In the genomic region with DNA sequence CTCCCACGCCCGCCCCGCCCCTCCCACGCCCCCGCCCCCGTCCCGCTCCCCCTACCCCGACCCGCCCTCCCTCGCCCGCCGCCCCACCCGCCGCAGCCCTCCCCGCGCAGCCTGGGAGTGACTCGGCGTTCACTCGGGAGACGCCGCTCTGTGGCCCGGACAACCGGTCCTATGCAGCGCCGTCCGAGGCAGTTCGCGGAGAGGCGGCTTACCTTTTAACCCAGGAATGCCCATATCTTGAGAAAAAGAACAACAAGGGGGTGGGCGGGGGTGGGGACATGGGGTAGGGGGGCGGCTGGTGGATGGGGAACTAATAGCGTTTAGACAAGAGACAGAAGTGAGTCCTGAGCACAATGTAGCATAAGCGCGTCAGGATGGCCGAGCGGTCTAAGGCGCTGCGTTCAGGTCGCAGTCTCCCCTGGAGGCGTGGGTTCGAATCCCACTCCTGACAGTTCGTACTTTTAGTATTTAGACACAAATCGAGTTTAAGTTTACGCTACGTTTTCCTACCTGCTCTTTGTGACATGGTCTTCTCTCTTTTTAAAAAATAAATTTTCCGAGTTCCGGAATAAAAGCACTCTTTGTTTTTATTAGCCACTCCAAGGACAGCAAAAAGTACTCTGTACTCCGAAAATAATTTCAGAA, we compare ENCODE assay signal across 8 cellular contexts. TPM values are rescaled to one million over a fixed set of nuclear protein-coding genes. Genes with fewer than 3 reads are reported as not detected.
A peak's percentile ranks its signal among the peaks of the same experiment; 100 is the strongest.
DNase-seq lines count a peak whose midpoint lies in the region.

No MANE protein-coding gene starts in this region.

- no peaks in the 10 kb centered on the region for H3K79me1 ChIP-seq in neuronal stem cell (ENCODE audit: low read depth, low read length)

- H2BK15ac ChIP-seq in neuronal stem cell (ENCODE audit: low read length): no peak overlapping the region

- no peak overlapping the region for H3K9ac ChIP-seq in neuronal stem cell (ENCODE audit: low read depth, low read length, poor library complexity)

- WGBS in neuronal stem cell (ENCODE audit: extremely low coverage in 2 of 2, insufficient read length in 2 of 2, insufficient replicate concordance in 1 of 2), 2 donors: no CpG with 5 or more reads among the region's 48 CpGs

- peak overlapping the region; percentile 54 for H3K4me2 ChIP-seq in neuronal stem cell (ENCODE audit: insufficient read depth, low read length, poor library complexity, severe bottlenecking)

- no peak overlapping the region for H2BK5ac ChIP-seq in neuronal stem cell (ENCODE audit: low read length)

- H4K91ac ChIP-seq in neuronal stem cell (ENCODE audit: low read depth, low read length, poor library complexity): no peak overlapping the region

- H3K27ac ChIP-seq in neuronal stem cell (replicated peaks; ENCODE audit: low read length) (peak overlapping the region; percentile 90), substantia nigra (ENCODE audit: low read depth, low read length, poor library complexity, severe bottlenecking) (peak overlapping the region; percentile 66)

- no peak overlapping the region for H2BK12ac ChIP-seq in neuronal stem cell (ENCODE audit: low read length)

- H3K9me3 ChIP-seq in neuronal stem cell (replicated peaks in 1 of 2; ENCODE audit: control insufficient read depth in 2 of 2, insufficient read depth in 1 of 2, low read depth in 1 of 2, low read length in 2 of 2): no peaks in the 10 kb centered on the region

- peak overlapping the region; percentile 71 for H2AFZ ChIP-seq in neuronal stem cell (ENCODE audit: low read length)

- no peaks in the 10 kb centered on the region for H3K27me3 ChIP-seq in neuronal stem cell (ENCODE audit: control insufficient read depth in 3 of 3, insufficient read depth in 3 of 3, low read depth in 1 of 3, low read length in 3 of 3)

- no peak overlapping the region for H3K23ac ChIP-seq in neuronal stem cell (ENCODE audit: low read depth, low read length, poor library complexity)

- H3K4ac ChIP-seq in neuronal stem cell (ENCODE audit: low read length): no peak overlapping the region

- peaks cover 0 to 7% of the 10 kb centered on the region in 2 donors for H3K4me1 ChIP-seq in neuronal stem cell (ENCODE audit: control insufficient read depth in 2 of 2, insufficient read depth in 1 of 2, low read depth in 1 of 2, low read length in 2 of 2)

- H4K8ac ChIP-seq in neuronal stem cell (ENCODE audit: low read depth, low read length): no peak overlapping the region

- no peaks in the 10 kb centered on the region for H3K36me3 ChIP-seq in neuronal stem cell (replicated peaks in 1 of 2; ENCODE audit: control insufficient read depth in 2 of 2, insufficient read depth in 2 of 2, low read length in 2 of 2)

- peak; percentile 93 for DNase-seq in ELF-1 (ENCODE audit: low read depth, low spot score)
- DNase-seq in GOT3 (lab: John Stamatoyannopoulos, UW): peak; percentile 65
- peak; percentile 81 for DNase-seq in LHCN-M2 (ENCODE audit: low read depth)
- peak; percentile 27 for DNase-seq in SIG-M5 (lab: John Stamatoyannopoulos, UW)
- DNase-seq in activated gamma-delta T cell treated with anti-CD3 and anti-CD28 coated beads, Interleukin-2, amount 50 U/mL, for 16 hours (ENCODE audit: low read depth): peak; percentile 81
- peak; percentile 64 for DNase-seq in foreskin melanocyte
- DNase-seq in neuronal stem cell (ENCODE audit: low spot score): peak; percentile 90
- DNase-seq in substantia nigra (lab: John Stamatoyannopoulos, UW): peak; percentile 45 to 95 (median 85)

- H3K18ac ChIP-seq in neuronal stem cell (ENCODE audit: low read length): no peak overlapping the region

- no peak overlapping the region for H2BK120ac ChIP-seq in neuronal stem cell (ENCODE audit: low read depth, low read length)

- no peak overlapping the region for H3K14ac ChIP-seq in neuronal stem cell (ENCODE audit: low read length)

- H2AK5ac ChIP-seq in neuronal stem cell (ENCODE audit: low read depth, low read length): no peak overlapping the region

- H3K4me3 ChIP-seq in neuronal stem cell (ENCODE audit: low read length in 2 of 2): peak overlapping the region; percentile 51 to 86

RNA-seq across cellular contexts. Expression of a gene that starts 17.2 kb away (rescaled TPM):
- total RNA-seq in LHCN-M2 (2014; rRNA removed): 72.8 and 96.6 TPM in 2 replicates
- polyA plus RNA-seq in LHCN-M2 (2012): 31.7 TPM
- 47.8 TPM for polyA plus RNA-seq in neuronal stem cell (2013, experiment 1 of 2)
- 44.3 TPM for polyA plus RNA-seq in neuronal stem cell (2013, experiment 2 of 2)

RNA-seq across cellular contexts. Expression of a gene that starts 20.9 kb away (rescaled TPM):
- total RNA-seq in LHCN-M2 (2014; rRNA removed): not detected in 2 replicates
- not detected for polyA plus RNA-seq in LHCN-M2 (2012)
- polyA plus RNA-seq in neuronal stem cell (2013, experiment 1 of 2): 0.04 TPM
- 0.04 TPM for polyA plus RNA-seq in neuronal stem cell (2013, experiment 2 of 2)

Comparison
In these comparisons a context has a peak if more than half of its experiments do, and no peak if none do; other contexts are left out.
1. Peak in every context shown above with its lines: DNase-seq, H3K4me3 ChIP-seq and H3K27ac ChIP-seq.
2. DNase-seq: peak in every context shown above with its lines; median percentile 93 in ELF-1; 90 in neuronal stem cell; 85 in substantia nigra; 81 in LHCN-M2; 81 in activated gamma-delta T cell treated with anti-CD3 and anti-CD28 coated beads, Interleukin-2, amount 50 U/mL, for 16 hours; 65 in GOT3; 64 in foreskin melanocyte; 27 in SIG-M5.